15 cellular contexts compared by ENCODE assay signal in the genomic region with DNA sequence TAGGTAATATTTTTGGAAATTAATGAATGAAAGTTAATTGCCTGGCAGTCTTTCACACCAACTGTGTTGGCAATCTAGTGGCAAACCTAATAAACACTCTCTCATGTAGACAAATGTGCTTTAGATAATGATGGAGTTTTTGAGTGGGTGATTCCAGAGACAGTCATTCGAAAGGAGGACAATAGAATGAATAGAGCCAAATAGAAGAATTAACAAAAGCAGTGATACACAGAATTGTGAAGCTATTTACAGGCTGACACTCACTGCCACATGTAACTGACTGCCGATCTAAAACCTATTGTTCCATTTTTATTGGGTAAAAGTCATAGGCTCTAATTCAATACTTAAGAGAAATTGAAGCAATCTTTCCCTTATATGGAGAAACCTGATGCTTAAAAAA.
A peak's percentile ranks its signal among the peaks of the same experiment; 100 is the strongest.
DNase-seq lines count a peak whose midpoint lies in the region; ATAC-seq and TF ChIP-seq lines count a peak whose summit lies in the region.
"Had no signal": no experiment of that assay in that cellular context is flagged by ENCODE, and none has a peak within 500 bp of the region (broad histone marks: within the 10 kb centered on the region; RNA-seq: fewer than 3 reads in every experiment).

No MANE protein-coding gene starts in this region.

- intact Hi-C loops in heart left ventricle (cut with DNase I) = no loop called here

- H3K9me3 ChIP-seq in heart left ventricle = no peaks in the 10 kb centered on the region
- H3K9me3 ChIP-seq: BLaER1 treated with 17β-estradiol and CSF1 and Interleukin-3, amounts not matched to agents 10 nM and 100 nM had no signal

- no peak overlapping the region for H3K27ac ChIP-seq in heart left ventricle
- H3K27ac ChIP-seq: 22Rv1; BLaER1 treated with 17β-estradiol and CSF1 and Interleukin-3, amounts not matched to agents 10 nM and 100 nM had no signal

- no peak for TF ChIP-seq CTCF in heart left ventricle (IDR thresholded peaks at IDR 0.05)

- no peak overlapping the region for H3K4me3 ChIP-seq in heart left ventricle
- H3K4me3 ChIP-seq: BLaER1 treated with 17β-estradiol and CSF1 and Interleukin-3, amounts not matched to agents 10 nM and 100 nM; GM12878 had no signal

- WGBS in heart left ventricle, 4 donors = 58 to 67% (median 63%) methylated on average over 2 of the region's 2 CpGs

- H3K4me1 ChIP-seq in heart left ventricle = peaks cover 0 to 4% (median 0%) of the 10 kb centered on the region in 12 donors
- H3K4me1 ChIP-seq: BLaER1 treated with 17β-estradiol and CSF1 and Interleukin-3, amounts not matched to agents 10 nM and 100 nM had no signal

- H3K36me3 ChIP-seq in heart left ventricle = no peaks in the 10 kb centered on the region
- H3K36me3 ChIP-seq: BLaER1 treated with 17β-estradiol and CSF1 and Interleukin-3, amounts not matched to agents 10 nM and 100 nM had no signal

- DNase-seq in NCI-H146 (lab: John Stamatoyannopoulos, UW) (peak; percentile 40), NCI-H146 treated with DMSO at 0.1 percent for 48 hours (lab: John Stamatoyannopoulos, UW; ENCODE audit: unreplicated experiment) (no peak), NCI-H748 (lab: John Stamatoyannopoulos, UW; ENCODE audit: unreplicated experiment) (peak; percentile 69), globus pallidus (ENCODE audit: low spot score) (peak; percentile 59), pons (ENCODE audit: low spot score) (peak; percentile 77), NCI-H446 treated with DMSO at 0.1 percent for 48 hours (lab: John Stamatoyannopoulos, UW) (no peak), heart left ventricle (no peak), NCI-H1436 treated with DMSO at 0.1 percent for 48 hours (lab: John Stamatoyannopoulos, UW) (no peak)
- DNase-seq: AML-193; CD4-positive, CD25-positive, alpha-beta regulatory T cell; DMS79; HCEC 1CT had no signal

- no peak for ATAC-seq in heart left ventricle
- ATAC-seq: GM12878 had no signal

- no peak for TF ChIP-seq POLR2A in heart left ventricle (IDR thresholded peaks at IDR 0.05)

- H3K27me3 ChIP-seq in heart left ventricle = no peaks in the 10 kb centered on the region
- H3K27me3 ChIP-seq: BLaER1 treated with 17β-estradiol and CSF1 and Interleukin-3, amounts not matched to agents 10 nM and 100 nM had no signal

Comparison
In these comparisons a context has a peak if more than half of its experiments do, and no peak if none do; other contexts are left out.
1. DNase-seq: peak in NCI-H146 (single experiment), NCI-H748 (single experiment), globus pallidus (single experiment) and pons (single experiment); none in NCI-H146 treated with DMSO at 0.1 percent for 48 hours (single experiment), NCI-H446 treated with DMSO at 0.1 percent for 48 hours (single experiment), heart left ventricle (0 of 5) and NCI-H1436 treated with DMSO at 0.1 percent for 48 hours (single experiment).